Comparison of ENCODE assay signal across 20 cellular contexts in the genomic region with DNA sequence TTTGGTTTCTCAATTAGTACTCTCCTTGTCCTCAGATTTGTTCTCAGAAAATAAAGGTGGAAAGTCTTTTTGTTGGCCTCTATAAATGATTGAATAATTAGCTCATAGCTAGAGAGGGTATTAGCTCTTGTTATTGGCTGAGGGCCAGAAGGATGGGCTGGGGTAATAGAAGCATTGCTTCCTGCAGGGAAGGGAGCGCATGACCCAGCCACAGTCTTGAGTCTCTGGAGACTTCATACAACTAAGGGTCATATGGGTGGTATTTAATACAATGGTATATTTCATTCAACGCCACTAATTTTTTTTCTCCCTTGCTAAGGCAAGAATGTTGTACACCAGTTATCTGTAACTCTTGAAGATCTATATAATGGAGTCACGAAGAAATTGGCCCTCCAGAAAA. TPM values are rescaled to one million over a fixed set of nuclear protein-coding genes. Genes with fewer than 3 reads are reported as not detected.
"Had no signal": no experiment of that assay in that cellular context is flagged by ENCODE, and none has a peak within 500 bp of the region (broad histone marks: within the 10 kb centered on the region; RNA-seq: fewer than 3 reads in every experiment).

No MANE protein-coding gene starts in this region.

- H3K9me3 ChIP-seq: heart left ventricle, left ventricle myocardium inferior, suprapubic skin, vagina had no signal

- DNase-seq: activated CD4-positive, alpha-beta T cell treated with anti-CD3 and anti-CD28 coated beads, Interleukin-2, amount 50 U/mL, for 4 hours; activated naive CD4-positive, alpha-beta T cell; activated T-cell treated with anti-CD3 and anti-CD28 coated beads for 4 hours; anterior cingulate cortex; caudate nucleus; dorsolateral prefrontal cortex; foreskin keratinocyte; heart left ventricle; left ventricle myocardium inferior; occipital lobe; posterior cingulate gyrus; retina; stimulated activated CD4-positive, alpha-beta T cell treated with anti-CD3 and anti-CD28 coated beads, Interleukin-2, amount 100 ng/mL, for 24 hours; stimulated activated naive CD8-positive, alpha-beta T cell treated with anti-CD3 and anti-CD28 coated beads, Interleukin-15, amount 100 ng/mL, for 72 hours; trophoblast cell had no signal

- ATAC-seq: activated T-helper 17 cell treated with anti-CD3 and anti-CD28 coated beads, Interleukin-2, amount 50 U/mL, for 72 hours; foreskin keratinocyte; heart left ventricle; stimulated activated naive CD8-positive, alpha-beta T cell treated with anti-CD3 and anti-CD28 coated beads, Interleukin-15, amount 100 ng/mL, for 72 hours had no signal

- H3K4me3 ChIP-seq: dorsolateral prefrontal cortex, heart left ventricle, left ventricle myocardium inferior, suprapubic skin, vagina had no signal

- H3K4me1 ChIP-seq: foreskin keratinocyte, suprapubic skin, vagina had no signal

- H3K27me3 ChIP-seq: dorsolateral prefrontal cortex, foreskin keratinocyte, heart left ventricle, suprapubic skin, vagina had no signal

RNA-seq across cellular contexts. Expression of gene ACSBG1, which starts 38.4 kb away (rescaled TPM):
- total RNA-seq: activated T-helper 17 cell treated with anti-CD3 and anti-CD28 coated beads, Interleukin-2, amount 50 U/mL, for 72 hours; fibroblast of lung; foreskin keratinocyte; kidney epithelial cell had no signal
- polyA plus RNA-seq: fibroblast of lung had no signal
